In the genomic region with DNA sequence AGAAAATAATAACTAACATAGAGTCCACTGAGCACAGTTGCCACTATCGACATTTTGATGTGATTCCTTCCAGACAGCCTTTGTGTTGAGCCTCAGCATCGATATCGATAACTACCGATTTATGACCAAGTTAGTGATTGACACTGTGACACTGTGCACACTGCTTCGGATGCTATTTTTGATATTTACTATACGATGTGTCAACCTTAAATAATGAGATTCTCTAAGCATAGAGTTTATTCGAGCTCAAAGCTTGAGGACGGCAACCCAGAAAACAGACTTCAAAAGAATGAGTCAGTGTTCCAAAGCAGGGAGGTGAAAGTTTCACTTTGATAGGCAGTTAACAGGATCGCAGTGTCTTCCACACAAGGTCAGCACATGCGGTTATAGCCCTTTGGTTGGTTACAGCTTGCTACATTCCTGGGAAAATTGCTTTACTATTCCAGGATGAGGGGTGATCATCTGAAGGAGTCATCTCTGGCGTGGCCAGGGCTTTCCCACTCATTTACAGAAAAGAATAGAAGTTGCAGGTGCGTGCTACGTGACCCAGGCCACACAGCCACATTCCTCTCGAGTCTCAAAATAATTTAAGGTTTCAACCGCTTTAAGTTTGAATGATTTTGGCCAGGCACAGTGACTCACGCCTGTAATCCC, we compare ENCODE assay signal across 16 cellular contexts. TPM values are rescaled to one million over a fixed set of nuclear protein-coding genes. Genes with fewer than 3 reads are reported as not detected.
DNase-seq lines count a peak whose midpoint lies in the region; ATAC-seq, FAIRE-seq and TF ChIP-seq lines count a peak whose summit lies in the region.
"Had no signal": no experiment of that assay in that cellular context is flagged by ENCODE, and none has a peak within 500 bp of the region (broad histone marks: within the 10 kb centered on the region; RNA-seq: fewer than 3 reads in every experiment).

No MANE protein-coding gene starts in this region.

- intact Hi-C loops in Right ventricle myocardium superior (cut with DNase I) (no loop called here), ovary (cut with DNase I) (no loop called here)

- H3K36me3 ChIP-seq in GM23248 (ENCODE audit: low read depth) (no peaks in the 10 kb centered on the region), RWPE2 (ENCODE audit: low read depth) (no peaks in the 10 kb centered on the region), fibroblast of lung (ENCODE audit: control insufficient read depth, insufficient read depth, low read length) (no peaks in the 10 kb centered on the region), ovary (no peaks in the 10 kb centered on the region)

- TF ChIP-seq EP300 in A549 (IDR thresholded peaks at IDR 0.05) (peak; percentile 34 to 85; a peak in 2 of 5 replicates), ovary (IDR thresholded peaks at IDR 0.05) (no peak)

- H3K27me3 ChIP-seq in GM23248 (replicated peaks; ENCODE audit: insufficient read depth): no peaks in the 10 kb centered on the region
- no peaks in the 10 kb centered on the region for H3K27me3 ChIP-seq in RWPE2 (ENCODE audit: insufficient read depth, poor library complexity, severe bottlenecking)
- no peaks in the 10 kb centered on the region for H3K27me3 ChIP-seq in fibroblast of lung (ENCODE audit: control insufficient read depth, insufficient read depth, low read length)
- H3K27me3 ChIP-seq in ovary: no peaks in the 10 kb centered on the region

- H3K9ac ChIP-seq in GM23248 (0 out of 2 replicates have a peak overlapping the region, but pooled peaks have one; percentile 12), fibroblast of lung (ENCODE audit: insufficient read depth, low read length) (no peak overlapping the region)

- CTCF ChIA-PET in A549 (lab: Yijun Ruan, JAX): interaction anchor here (1.0 to 1.7 kb wide), 3 partner anchors 31 to 56 kb away, joined by 3 to 9 read pairs (median 5); no protein-coding TSS in a partner anchor

- in situ Hi-C loops in GM23248 (cut with MboI): no loop called here

- no peak for TF ChIP-seq RAD21 in A549 (conservative IDR thresholded peaks at IDR 0.05 in 1 of 2, IDR thresholded peaks at IDR 0.05 in 1 of 2)

- H3K27ac ChIP-seq in A549 (peak overlapping the region; percentile 93 to 96), GM23248 (peak overlapping the region; percentile 59), RWPE2 (ENCODE audit: poor library complexity, severe bottlenecking) (peak overlapping the region; percentile 50), fibroblast of lung (ENCODE audit: insufficient read depth, low read length) (no peak overlapping the region), ovary (no peak overlapping the region)

- no peak for TF ChIP-seq POLR2A in A549 (IDR thresholded peaks at IDR 0.05; ENCODE audit: low read length)
- TF ChIP-seq POLR2A in ovary (IDR thresholded peaks at IDR 0.05): no peak

- H2AFZ ChIP-seq in GM23248 (no peak overlapping the region), fibroblast of lung (ENCODE audit: low read length) (no peak overlapping the region)

- H3K9me3 ChIP-seq in A549: no peaks in the 10 kb centered on the region
- H3K9me3 ChIP-seq in GM23248 (ENCODE audit: low read depth): no peaks in the 10 kb centered on the region
- H3K9me3 ChIP-seq in RWPE2 (ENCODE audit: severe bottlenecking): no peaks in the 10 kb centered on the region
- no peaks in the 10 kb centered on the region for H3K9me3 ChIP-seq in fibroblast of lung (ENCODE audit: control insufficient read depth, insufficient read depth, low read depth, low read length)
- H3K9me3 ChIP-seq in ovary: no peaks in the 10 kb centered on the region

- POLR2A ChIA-PET in A549 (lab: Yijun Ruan, JAX): interaction anchor here (0.6 to 1.9 kb wide), 3 partner anchors 23 to 71 kb away, joined by 3 to 6 read pairs (median 5); a partner anchor contains a TSS

- DNase-seq in A549 (ENCODE audit: low read depth in 1 of 2, low spot score in 1 of 2) (peak; percentile 50 to 89), GM23248 (peak; percentile 43), RWPE2 (ENCODE audit: low spot score) (no peak), fibroblast of lung (ENCODE audit: low read depth in 2 of 2) (peak; percentile 35 to 93), Right ventricle myocardium superior (no peak), ovary (no peak), NCI-H82 treated with DMSO at 0.1 percent for 48 hours (lab: John Stamatoyannopoulos, UW; ENCODE audit: unreplicated experiment) (no peak)
- DNase-seq: activated naive CD8-positive, alpha-beta T cell treated with anti-CD3 and anti-CD28 coated beads, Interleukin-2, amount 10 ng/mL, durations not matched to agents 7 days and 5 days; DMS53; NCI-H146; NCI-H524 treated with DMSO at 0.1 percent for 48 hours; SHP77; stimulated activated CD4-positive, alpha-beta T cell treated with anti-CD3 and anti-CD28 coated beads, Interleukin-4, amount 100 ng/mL, for 24 hours; stimulated activated naive CD4-positive, alpha-beta T cell had no signal

- TF ChIP-seq CTCF in A549 (IDR thresholded peaks at IDR 0.05) (no peak), RWPE2 (IDR thresholded peaks at IDR 0.05; ENCODE audit: poor library complexity, severe bottlenecking) (no peak), fibroblast of lung (conservative IDR thresholded peaks at IDR 0.05 in 1 of 2, IDR thresholded peaks at IDR 0.05 in 1 of 2; ENCODE audit: low read depth in 1 of 2, low read length in 2 of 2) (no peak), ovary (IDR thresholded peaks at IDR 0.05) (no peak)

- peak; percentile 32 for FAIRE-seq in A549 (lab: Jason Lieb, UNC)
- FAIRE-seq: TTC549 had no signal

- H3F3A ChIP-seq in GM23248 (ENCODE audit: insufficient read depth): peaks cover 34% of the 10 kb centered on the region

- 1% methylated on average over 16 of the region's 16 CpGs for WGBS in A549 (ENCODE audit: missing lambda C conversion rate)
- 57 to 70% methylated on average over 16 of the region's 16 CpGs for WGBS in GM23248 (ENCODE audit: low coverage in 1 of 2, low lambda C conversion rate in 2 of 2, missing lambda C conversion rate in 2 of 2), 2 experiments
- WGBS in ovary, 3 donors: 68 to 70% (median 68%) methylated on average over 16 of the region's 16 CpGs

- no peaks in the 10 kb centered on the region for H3K79me2 ChIP-seq in GM23248 (ENCODE audit: insufficient read depth)
- no peaks in the 10 kb centered on the region for H3K79me2 ChIP-seq in fibroblast of lung (ENCODE audit: control insufficient read depth, insufficient read depth, low read length)

- H4K20me1 ChIP-seq in GM23248 (ENCODE audit: insufficient read depth) (no peaks in the 10 kb centered on the region), fibroblast of lung (ENCODE audit: control insufficient read depth, extremely low read depth, insufficient read depth, low read length) (no peaks in the 10 kb centered on the region)

- H3K9me2 ChIP-seq in GM23248 (ENCODE audit: insufficient read depth): no peaks in the 10 kb centered on the region

- ATAC-seq in A549 (peak; percentile 72 to 76), RWPE2 (ENCODE audit: low read depth) (no peak; the same call in 2 of the 3 replicates), Right ventricle myocardium superior (ENCODE audit: poor library complexity) (no peak), GM21723 (IDR thresholded peaks at IDR 0.05; ENCODE audit: unreplicated experiment) (no peak)

- H3K4me3 ChIP-seq in A549: no peak overlapping the region
- no peak overlapping the region for H3K4me3 ChIP-seq in GM23248
- no peak overlapping the region for H3K4me3 ChIP-seq in RWPE2 (ENCODE audit: severe bottlenecking)
- no peak overlapping the region for H3K4me3 ChIP-seq in fibroblast of lung (replicated peaks in 1 of 4; ENCODE audit: control extremely low read depth in 1 of 4, insufficient read depth in 1 of 4, low read depth in 3 of 4, low read length in 4 of 4)
- H3K4me3 ChIP-seq in ovary: no peak overlapping the region

- H3K4me1 ChIP-seq in A549: peaks cover 73% of the 10 kb centered on the region
- peaks cover 45% of the 10 kb centered on the region for H3K4me1 ChIP-seq in GM23248 (ENCODE audit: insufficient read depth)
- H3K4me1 ChIP-seq in RWPE2 (ENCODE audit: insufficient read depth, poor library complexity, severe bottlenecking): peaks cover 40% of the 10 kb centered on the region
- H3K4me1 ChIP-seq in fibroblast of lung (ENCODE audit: control insufficient read depth, extremely low read depth, insufficient read depth, low read length): peaks cover 17% of the 10 kb centered on the region
- H3K4me1 ChIP-seq in ovary (ENCODE audit: insufficient read depth): no peaks in the 10 kb centered on the region

- H3K4me2 ChIP-seq in A549: peak overlapping the region; percentile 82
- peak overlapping the region; percentile 59 for H3K4me2 ChIP-seq in GM23248 (ENCODE audit: unreplicated experiment)
- no peak overlapping the region for H3K4me2 ChIP-seq in fibroblast of lung (ENCODE audit: extremely low read depth, insufficient read depth, low read length)

TF ChIP-seq in A549, 52 proteins besides CTCF, POLR2A, EP300 and RAD21 (continues in another document):
- TF ChIP-seq FOSL2 (IDR thresholded peaks at IDR 0.05): peak; percentile 47; the same call in 1 of the 2 replicates
- TF ChIP-seq FOSL2 (CRISPR knock-in tag; IDR thresholded peaks at IDR 0.05): peak; percentile 77
- TF ChIP-seq, protein P1, sequence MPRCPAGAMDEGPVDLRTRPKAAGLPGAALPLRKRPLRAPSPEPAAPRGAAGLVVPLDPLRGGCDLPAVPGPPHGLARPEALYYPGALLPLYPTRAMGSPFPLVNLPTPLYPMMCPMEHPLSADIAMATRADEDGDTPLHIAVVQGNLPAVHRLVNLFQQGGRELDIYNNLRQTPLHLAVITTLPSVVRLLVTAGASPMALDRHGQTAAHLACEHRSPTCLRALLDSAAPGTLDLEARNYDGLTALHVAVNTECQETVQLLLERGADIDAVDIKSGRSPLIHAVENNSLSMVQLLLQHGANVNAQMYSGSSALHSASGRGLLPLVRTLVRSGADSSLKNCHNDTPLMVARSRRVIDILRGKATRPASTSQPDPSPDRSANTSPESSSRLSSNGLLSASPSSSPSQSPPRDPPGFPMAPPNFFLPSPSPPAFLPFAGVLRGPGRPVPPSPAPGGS (IDR thresholded peaks at IDR 0.05): 0 out of 3 replicates have a peak, but pooled peaks have one; percentile 48
- peak; percentile 81 for TF ChIP-seq GATA3 (IDR thresholded peaks at IDR 0.05; ENCODE audit: borderline replicate concordance)
- TF ChIP-seq RARB (CRISPR knock-in tag; IDR thresholded peaks at IDR 0.05): peak; percentile 80

RNA-seq across cellular contexts. Expression of a gene that starts 53.6 kb away (rescaled TPM):
- polyA plus RNA-seq in A549 (2011; rRNA removed) (26.5 and 33.1 TPM in 2 replicates), A549 (2017; fragmentation: RNase III; extraction: RNeasy Plus Mini Kit Qiagen cat#74134 plus additional on column Dnase treatment) (96.2 to 127 TPM (median 108 TPM) in 3 replicates), GM23248 (2016; fragmentation: Nextera tagmentation; extraction: Ambion mirVana) (53.1 and 56.1 TPM in 2 replicates), fibroblast of lung (23.5 and 33.7 TPM in 2 replicates), ovary (10 to 100 TPM; 19.6 to 25.5 TPM)
- 138 and 184 TPM in 2 replicates for polyA plus RNA-seq in A549 (2012; cell fraction: cytosol; rRNA removed)
- 145 and 165 TPM in 2 replicates for polyA plus RNA-seq in A549 (2012; cell fraction: nucleus; rRNA removed)
- polyA minus RNA-seq in A549 (2011; rRNA and poly(A)+ RNA removed): 10.8 and 19.0 TPM in 2 replicates
- 49.9 and 56.3 TPM in 2 replicates for total RNA-seq in GM23248 (2014; rRNA removed; shearing (Covaris generic))
- total RNA-seq in fibroblast of lung (14.1 and 14.9 TPM in 2 replicates), Right ventricle myocardium superior (11.6 TPM), ovary (10 to 100 TPM; 24.2 to 63.2 (median 30.3) TPM)
- 34.1 and 51.5 TPM in 2 replicates for polyA plus RNA-seq in fibroblast of lung (2012)
- polyA minus RNA-seq in fibroblast of lung (ENCODE audit: low replicate concordance): 11.6 and 16.3 TPM in 2 replicates

Comparison
In these comparisons a context has a peak if more than half of its experiments do, and no peak if none do; other contexts are left out.
1. ATAC-seq: peak in A549 (2 of 2); none in RWPE2 (single experiment), Right ventricle myocardium superior (single experiment) and GM21723 (single experiment).
2. DNase-seq: peak in A549 (2 of 2), GM23248 (single experiment) and fibroblast of lung (2 of 2); none in RWPE2 (single experiment), Right ventricle myocardium superior (single experiment), ovary (0 of 5) and NCI-H82 treated with DMSO at 0.1 percent for 48 hours (single experiment).
3. H3K27ac ChIP-seq: peak in A549 (2 of 2), GM23248 (single experiment) and RWPE2 (single experiment); none in fibroblast of lung (single experiment) and ovary (0 of 2).